In genomic region chr5:37815913-37816312, GRCh38 we compare ENCODE assay signal across 26 cellular contexts. TPM values are rescaled to one million over a fixed set of nuclear protein-coding genes. Genes with fewer than 3 reads are reported as not detected.
A peak's percentile ranks its signal among the peaks of the same experiment; 100 is the strongest.
DNase-seq lines count a peak whose midpoint lies in the region; ATAC-seq, FAIRE-seq and TF ChIP-seq lines count a peak whose summit lies in the region.
"Had no signal": no experiment of that assay in that cellular context is flagged by ENCODE, and none has a peak within 500 bp of the region (broad histone marks: within the 10 kb centered on the region; RNA-seq: fewer than 3 reads in every experiment).

No MANE protein-coding gene starts in this region.

- H3K4me3 ChIP-seq in HepG2 (replicated peaks in 1 of 3; ENCODE audit: insufficient read depth in 1 of 3, low read depth in 2 of 3, low read length in 3 of 3) (no peak overlapping the region), right lobe of liver (no peak overlapping the region), upper lobe of left lung (no peak overlapping the region), tibial artery (no peak overlapping the region)
- H3K4me3 ChIP-seq: BLaER1 treated with 17β-estradiol and CSF1 and Interleukin-3, amounts not matched to agents 10 nM and 100 nM; MG63; PC-9 had no signal

- no peak overlapping the region for H2AFZ ChIP-seq in HepG2 (ENCODE audit: low read length)
- H2AFZ ChIP-seq: PC-9 had no signal

- no peaks in the 10 kb centered on the region for H3K79me2 ChIP-seq in HepG2 (ENCODE audit: insufficient read depth, low read length)

- no peak for TF ChIP-seq RAD21 in HepG2 (CRISPR knock-in tag; IDR thresholded peaks at IDR 0.05)

- H3K9ac ChIP-seq in HepG2 (ENCODE audit: insufficient read depth, low read depth, low read length): no peak overlapping the region
- H3K9ac ChIP-seq: BLaER1 treated with 17β-estradiol and CSF1 and Interleukin-3, amounts not matched to agents 10 nM and 100 nM had no signal

- H3K9me3 ChIP-seq in HepG2 (ENCODE audit: low read length) (no peaks in the 10 kb centered on the region), right lobe of liver (no peaks in the 10 kb centered on the region), upper lobe of left lung (no peaks in the 10 kb centered on the region), tibial artery (no peaks in the 10 kb centered on the region)
- H3K9me3 ChIP-seq: MG63 had no signal

- TF ChIP-seq EP300 in HepG2 (IDR thresholded peaks at IDR 0.05; ENCODE audit: low read depth in 2 of 2, low read length in 2 of 2) (no peak), HepG2 (CRISPR knock-in tag; IDR thresholded peaks at IDR 0.05; ENCODE audit: borderline replicate concordance) (no peak), upper lobe of left lung (IDR thresholded peaks at IDR 0.05) (no peak)

- no TSS peak for BruUV-seq in HepG2 (replicated peaks; lab: Mats Ljungman, UMichigan)

- H3K4me3 Mint-ChIP-seq in neural crest cell: no peak overlapping the region
- H3K4me3 Mint-ChIP-seq: CD4-positive, alpha-beta T cell had no signal

- H3K27me3 Mint-ChIP-seq in neural crest cell (ENCODE audit: low read depth): no peaks in the 10 kb centered on the region

- H3K4me1 ChIP-seq in HepG2 (ENCODE audit: insufficient read depth, low read length) (no peaks in the 10 kb centered on the region), right lobe of liver (no peaks in the 10 kb centered on the region), upper lobe of left lung (no peaks in the 10 kb centered on the region), tibial artery (no peaks in the 10 kb centered on the region)

- peaks cover 20% of the 10 kb centered on the region for H3K4me1 Mint-ChIP-seq in neural crest cell

- peak overlapping the region; percentile 85 for H3K27ac Mint-ChIP-seq in neural crest cell (ENCODE audit: unreplicated experiment)
- H3K27ac Mint-ChIP-seq: CD4-positive, alpha-beta T cell had no signal

- DNase-seq in HepG2 (ENCODE audit: low spot score): no peak
- no peak for DNase-seq in right lobe of liver
- no peak for DNase-seq in caudate nucleus (lab: John Stamatoyannopoulos, UW)
- DNase-seq in neural crest cell (ENCODE audit: low read depth, low spot score): no peak
- no peak for DNase-seq in upper lobe of left lung
- DNase-seq in tibial artery: no peak
- DNase-seq in activated CD4-positive, alpha-beta T cell treated with anti-CD3 and anti-CD28 coated beads for 48 hours: no peak
- DNase-seq: AML-193; CD4-positive, alpha-beta T cell; DMS53; H7; KBM-7; MG63; NCI-H1105 treated with DMSO at 0.1 percent for 48 hours; NCI-H146; NCI-H2029; NCI-H446; NCI-H524 treated with DMSO at 0.1 percent for 48 hours; NCI-H82; PC-9 had no signal

- no peak for TF ChIP-seq CTCF in HepG2 (CRISPR knock-in tag; IDR thresholded peaks at IDR 0.05)
- TF ChIP-seq CTCF in right lobe of liver (IDR thresholded peaks at IDR 0.05): no peak
- no peak for TF ChIP-seq CTCF in neural crest cell (conservative IDR thresholded peaks at IDR 0.05)
- no peak for TF ChIP-seq CTCF in upper lobe of left lung (IDR thresholded peaks at IDR 0.05)
- no peak for TF ChIP-seq CTCF in tibial artery (IDR thresholded peaks at IDR 0.05)

- CTCF ChIA-PET in HepG2 (lab: Yijun Ruan, JAX; ENCODE audit: low intra/inter-chr PET ratio, low total read pairs): no interaction called here

- POLR2A ChIA-PET in HepG2 (lab: Yijun Ruan, JAX): no interaction called here

- no peak overlapping the region for H3K4me2 ChIP-seq in HepG2 (ENCODE audit: low read depth, low read length)
- H3K4me2 ChIP-seq: BLaER1 treated with 17β-estradiol and CSF1 and Interleukin-3, amounts not matched to agents 10 nM and 100 nM; PC-9 had no signal

- H3K27ac ChIP-seq in HepG2 (ENCODE audit: extremely low read length, insufficient read depth, low read length) (no peak overlapping the region), right lobe of liver (no peak overlapping the region), caudate nucleus (ENCODE audit: low read depth, low read length) (peak overlapping the region; percentile 74), upper lobe of left lung (no peak overlapping the region), tibial artery (no peak overlapping the region)
- H3K27ac ChIP-seq: BLaER1 treated with 17β-estradiol and CSF1 and Interleukin-3, amounts not matched to agents 10 nM and 100 nM; PC-9 had no signal

- H3K27me3 ChIP-seq in HepG2 (ENCODE audit: control insufficient read depth in 1 of 2, insufficient read depth in 2 of 2, low read length in 2 of 2) (peaks cover 0 to 20% of the 10 kb centered on the region in 2 experiments; a peak in 4 of 5 replicates), right lobe of liver (no peaks in the 10 kb centered on the region), upper lobe of left lung (no peaks in the 10 kb centered on the region), tibial artery (peaks cover 0 to 11% of the 10 kb centered on the region in 2 donors)
- H3K27me3 ChIP-seq: BLaER1 treated with 17β-estradiol and CSF1 and Interleukin-3, amounts not matched to agents 10 nM and 100 nM; MG63 had no signal

- H3K9me3 Mint-ChIP-seq in neural crest cell: no peaks in the 10 kb centered on the region
- H3K9me3 Mint-ChIP-seq: CD4-positive, alpha-beta T cell had no signal

- TF ChIP-seq POLR2A in HepG2 (IDR thresholded peaks at IDR 0.05; ENCODE audit: insufficient read depth in 1 of 2, low read depth in 2 of 2, low read length in 2 of 2): no peak
- no peak for TF ChIP-seq POLR2A in right lobe of liver (IDR thresholded peaks at IDR 0.05)
- TF ChIP-seq POLR2A in upper lobe of left lung (IDR thresholded peaks at IDR 0.05): no peak

- H3K36me3 Mint-ChIP-seq in neural crest cell (ENCODE audit: low read depth): no peaks in the 10 kb centered on the region

- WGBS in HepG2 (ENCODE audit: low lambda C conversion rate): 44% methylated on average over 7 of the region's 7 CpGs
- 84% methylated on average over 7 of the region's 7 CpGs for WGBS in right lobe of liver (ENCODE audit: insufficient coverage, low coverage, low lambda C conversion rate, missing lambda C conversion rate)
- WGBS in upper lobe of left lung, 2 donors: 79 to 81% methylated on average over 7 of the region's 7 CpGs

- ATAC-seq in HepG2 (no peak), right lobe of liver (no peak), upper lobe of left lung (ENCODE audit: low FRiP score in 2 of 2) (no peak)
- ATAC-seq: Right ventricle myocardium inferior had no signal

- intact Hi-C loops in HepG2 (cut with micrococcal nuclease; ENCODE audit: unreplicated experiment) (no loop called here), right lobe of liver (cut with DNase I) (no loop called here), tibial artery (cut with DNase I; ENCODE audit: low total_unique reads) (no loop called here)

- H4K20me1 ChIP-seq in HepG2 (ENCODE audit: insufficient read depth, low read length): no peaks in the 10 kb centered on the region
- H4K20me1 ChIP-seq: BLaER1 treated with 17β-estradiol and CSF1 and Interleukin-3, amounts not matched to agents 10 nM and 100 nM had no signal

- in situ Hi-C loops in HepG2 (cut with HindIII; ENCODE audit: extremely low pct_ligation_motif_present, low pct_unique_long_range_greater_than_20kb): no loop called here

- FAIRE-seq in HepG2 (lab: Jason Lieb, UNC): no peak
- FAIRE-seq: A204.1, D721Med, GM19239 had no signal

- H3K36me3 ChIP-seq in HepG2 (replicated peaks in 1 of 2; ENCODE audit: control insufficient read depth in 1 of 2, insufficient read depth in 2 of 2, low read length in 2 of 2) (no peaks in the 10 kb centered on the region), right lobe of liver (no peaks in the 10 kb centered on the region), upper lobe of left lung (no peaks in the 10 kb centered on the region), tibial artery (no peaks in the 10 kb centered on the region)
- H3K36me3 ChIP-seq: BLaER1 treated with 17β-estradiol and CSF1 and Interleukin-3, amounts not matched to agents 10 nM and 100 nM; MG63 had no signal

TF ChIP-seq in HepG2, 621 proteins besides CTCF, POLR2A, EP300 and RAD21:
- TF ChIP-seq ONECUT2 (CRISPR knock-in tag; IDR thresholded peaks at IDR 0.05) (no peak), ATF7 (IDR thresholded peaks at IDR 0.05) (peak; percentile 81), ATF7 (CRISPR knock-in tag; IDR thresholded peaks at IDR 0.05) (no peak)
TF ChIP-seq in HepG2: peak in this region for 1.

RNA-seq across cellular contexts. Expression of gene GDNF, which starts 23.9 kb away (rescaled TPM):
- total RNA-seq in HepG2 (2016; rRNA removed; fragmentation: Illumina TruSeq; extraction: Trizol) (0.20 and 0.46 TPM in 2 replicates), right lobe of liver (under 1 TPM; 0.15 to 0.47 (median 0.26) TPM), neural crest cell (0.30 and 0.65 TPM in 2 replicates), upper lobe of left lung (under 1 TPM in 2 of 6 donors, not detected in 4; 0.15 to 0.20 TPM)
- total RNA-seq in HepG2 (2016; cell fraction: cytosol; rRNA removed; fragmentation: Illumina TruSeq; extraction: Trizol; ENCODE audit: low read depth): 0.10 TPM in 1 of 2 replicates, not detected in the other
- 0.19 and 0.56 TPM in 2 replicates for total RNA-seq in HepG2 (2016; cell fraction: insoluble cytoplasmic fraction; rRNA removed; fragmentation: Illumina TruSeq; extraction: Trizol)
- total RNA-seq in HepG2 (2016; cell fraction: membrane; rRNA removed; fragmentation: Illumina TruSeq; extraction: Trizol): 0.10 and 0.25 TPM in 2 replicates
- 0.56 and 1.2 TPM in 2 replicates for total RNA-seq in HepG2 (2016; cell fraction: nucleus; rRNA removed; fragmentation: Illumina TruSeq; extraction: Trizol)
- 0.17 and 0.24 TPM in 2 replicates for polyA plus RNA-seq in HepG2 (2011; rRNA removed)
- 0.05 and 0.17 TPM in 2 replicates for polyA plus RNA-seq in HepG2 (2011; cell fraction: cytosol; rRNA removed)
- 0.29 and 0.45 TPM in 2 replicates for polyA plus RNA-seq in HepG2 (2011; cell fraction: nucleus; rRNA removed)
- 0.08 and 0.44 TPM in 2 replicates for polyA plus RNA-seq in HepG2 (2012)
- polyA plus RNA-seq in HepG2 (2016; cell fraction: cytosol; fragmentation: Illumina TruSeq; extraction: Trizol; ENCODE audit: low read depth): 0.05 and 0.06 TPM in 2 replicates
- polyA plus RNA-seq in HepG2 (2016; cell fraction: insoluble cytoplasmic fraction; fragmentation: Illumina TruSeq; extraction: Trizol; ENCODE audit: low read depth): 0.14 and 0.35 TPM in 2 replicates
- polyA plus RNA-seq in HepG2 (2016; cell fraction: membrane; fragmentation: Illumina TruSeq; extraction: Trizol; ENCODE audit: low read depth): 0.16 and 0.28 TPM in 2 replicates
- 1.2 and 1.3 TPM in 2 replicates for polyA plus RNA-seq in HepG2 (2016; cell fraction: nucleus; fragmentation: Illumina TruSeq; extraction: Trizol; ENCODE audit: insufficient read depth, low read depth)
- 0.16 TPM in 1 of 2 replicates, not detected in the other for polyA minus RNA-seq in HepG2 (2011; rRNA and poly(A)+ RNA removed; ENCODE audit: low replicate concordance)
- 0.18 and 0.30 TPM in 2 replicates for polyA minus RNA-seq in HepG2 (2011; cell fraction: cytosol; rRNA and poly(A)+ RNA removed)
- polyA minus RNA-seq in HepG2 (2011; cell fraction: nucleus; rRNA and poly(A)+ RNA removed): 0.39 and 0.75 TPM in 2 replicates
- total RNA-seq: CD4-positive, alpha-beta T cell; G401; Right ventricle myocardium inferior had no signal
